In genomic region chr6:27500177-27500576, GRCh38 we compare ENCODE assay signal across 22 cellular contexts.
"Had no signal": no experiment of that assay in that cellular context is flagged by ENCODE, and none has a peak within 500 bp of the region (broad histone marks: within the 10 kb centered on the region; RNA-seq: fewer than 3 reads in every experiment).

No MANE protein-coding gene starts in this region.

- H3K4me3 ChIP-seq: mucosa of descending colon, pancreas, smooth muscle cell, stomach, upper lobe of left lung had no signal

- H3K4me2 ChIP-seq: smooth muscle cell had no signal

- H3K27ac ChIP-seq: epithelial cell of prostate, neutrophil, pancreas, stomach, upper lobe of left lung had no signal

- DNase-seq: activated CD4-positive, alpha-beta memory T cell treated with anti-CD3 and anti-CD28 coated beads for 36 hours; activated CD4-positive, alpha-beta T cell treated with anti-CD3 and anti-CD28 coated beads for 36 hours; activated gamma-delta T cell treated with Interleukin-2 at 50 U/mL for 16 hours; activated T-cell treated with anti-CD3 and anti-CD28 coated beads for 4 hours; amygdala; foreskin fibroblast; left ventricle myocardium superior; mucosa of descending colon; naive B cell; pancreas; stimulated activated CD4-positive, alpha-beta T cell treated with anti-CD3 and anti-CD28 coated beads, Interleukin-4, amount 100 ng/mL, for 24 hours; stomach; T-helper 2 cell; upper lobe of left lung had no signal

- H3K9me3 Mint-ChIP-seq: activated naive CD4-positive, alpha-beta T cell treated with anti-CD3 and anti-CD28 coated beads, Interleukin-2, amount 50 U/mL, for 72 hours; activated T-helper 1 cell treated with anti-CD3 and anti-CD28 coated beads, Interleukin-12 subunit alpha, Interleukin-12 subunit beta, Interleukin-2, Interleukin-4 antibody, amounts not matched to agents 30 ng/mL and 10 ng/mL and 1 ng/mL, durations not matched to agents 14 hours and 24 hours and 36 hours; memory B cell; stimulated activated effector memory CD8-positive, alpha-beta T cell treated with anti-CD3 and anti-CD28 coated beads, Interleukin-12 subunit alpha, Interleukin-12 subunit beta, amount 100 ng/mL, for 72 hours had no signal

- H3K4me3 Mint-ChIP-seq: activated CD4-positive, alpha-beta memory T cell treated with anti-CD3 and anti-CD28 coated beads for 36 hours; activated CD4-positive, alpha-beta T cell treated with anti-CD3 and anti-CD28 coated beads for 36 hours; activated T-helper 1 cell treated with anti-CD3 and anti-CD28 coated beads, Interleukin-12 subunit alpha, Interleukin-12 subunit beta, Interleukin-2, Interleukin-4 antibody, amounts not matched to agents 30 ng/mL and 10 ng/mL and 1 ng/mL, durations not matched to agents 14 hours and 24 hours and 36 hours; memory B cell; stimulated activated effector memory CD8-positive, alpha-beta T cell treated with anti-CD3 and anti-CD28 coated beads, Interleukin-12 subunit alpha, Interleukin-12 subunit beta, amount 100 ng/mL, for 72 hours had no signal

- H3K27ac Mint-ChIP-seq: activated CD4-positive, alpha-beta memory T cell treated with anti-CD3 and anti-CD28 coated beads for 36 hours; activated CD4-positive, alpha-beta T cell treated with anti-CD3 and anti-CD28 coated beads for 36 hours; activated naive CD4-positive, alpha-beta T cell treated with anti-CD3 and anti-CD28 coated beads, Interleukin-2, amount 50 U/mL, for 72 hours; activated T-helper 1 cell treated with anti-CD3 and anti-CD28 coated beads, Interleukin-12 subunit alpha, Interleukin-12 subunit beta, Interleukin-2, Interleukin-4 antibody, amounts not matched to agents 30 ng/mL and 10 ng/mL and 1 ng/mL, durations not matched to agents 14 hours and 24 hours and 36 hours; memory B cell; naive B cell; stimulated activated effector memory CD8-positive, alpha-beta T cell treated with anti-CD3 and anti-CD28 coated beads, Interleukin-12 subunit alpha, Interleukin-12 subunit beta, amount 100 ng/mL, for 72 hours had no signal

- H3K9me3 ChIP-seq: mucosa of descending colon, neutrophil, pancreas, stomach, upper lobe of left lung had no signal

- ATAC-seq: activated CD4-positive, alpha-beta T cell treated with anti-CD3 and anti-CD28 coated beads for 36 hours; activated naive CD4-positive, alpha-beta T cell treated with anti-CD3 and anti-CD28 coated beads, Interleukin-2, amount 50 U/mL, for 72 hours; left ventricle myocardium superior; mucosa of descending colon; pancreas; sciatic nerve; stimulated activated effector memory CD8-positive, alpha-beta T cell treated with anti-CD3 and anti-CD28 coated beads, Interleukin-12 subunit alpha, Interleukin-12 subunit beta, amount 100 ng/mL, for 72 hours had no signal

- H3K36me3 ChIP-seq: neutrophil, pancreas, stomach, upper lobe of left lung had no signal
